ENCODE assay signal across 5 cellular contexts in genomic region chr3:6367171-6367570, GRCh38.
"Had no signal": no experiment of that assay in that cellular context is flagged by ENCODE, and none has a peak within 500 bp of the region (broad histone marks: within the 10 kb centered on the region; RNA-seq: fewer than 3 reads in every experiment).

No MANE protein-coding gene starts in this region.

- H3K27ac ChIP-seq: HL-60 had no signal

- H3K4me3 ChIP-seq: K562 had no signal

- ATAC-seq: HepG2, K562 had no signal

- DNase-seq: IMR-90, KBM-7 had no signal
